ENCODE assay signal across 28 cellular contexts in genomic region chr6:85422996-85423395, GRCh38.
"Had no signal": no experiment of that assay in that cellular context is flagged by ENCODE, and none has a peak within 500 bp of the region (broad histone marks: within the 10 kb centered on the region; RNA-seq: fewer than 3 reads in every experiment).

No MANE protein-coding gene starts in this region.

- H2AFZ ChIP-seq: neural progenitor cell had no signal

- DNase-seq: dermis blood vessel endothelial cell; effector memory CD4-positive, alpha-beta T cell; erythroblast; esophagus squamous epithelium; foreskin melanocyte; glutamatergic neuron; heart right ventricle; hippocampal formation; left cardiac atrium; left lung; mesendoderm; midbrain; naive thymus-derived CD4-positive, alpha-beta T cell; ovary; posterior cingulate gyrus; psoas muscle; right cardiac atrium; spleen; stimulated activated CD4-positive, alpha-beta T cell treated with anti-CD3 and anti-CD28 coated beads, Interleukin-4, amount 100 ng/mL, for 4 hours; stimulated activated naive CD8-positive, alpha-beta T cell treated with anti-CD3 and anti-CD28 coated beads, Interleukin-15, Interleukin-2, amounts not matched to agents 100 U/mL and 50 U/mL, for 24 hours; testis; tibial artery; upper lobe of left lung had no signal

- H3K4me2 ChIP-seq: neural progenitor cell had no signal

- H3K4me1 Mint-ChIP-seq: neural progenitor cell had no signal

- H3K36me3 Mint-ChIP-seq: neural progenitor cell; stimulated activated memory B cell treated with anti-CD40 and anti-IgM and Interleukin-4, amounts not matched to agents 10 μg/mL and 1 μg/mL and 100 μg/mL, for 72 hours had no signal

- H3K4me1 ChIP-seq: esophagus squamous epithelium, left lung, neural progenitor cell, psoas muscle, upper lobe of left lung had no signal

- H3K4me3 Mint-ChIP-seq: naive thymus-derived CD4-positive, alpha-beta T cell; nephron; neural progenitor cell; stimulated activated memory B cell treated with anti-CD40 and anti-IgM and Interleukin-4, amounts not matched to agents 10 μg/mL and 1 μg/mL and 100 μg/mL, for 72 hours had no signal

- H3K36me3 ChIP-seq: esophagus squamous epithelium, heart right ventricle, left lung, neural progenitor cell, ovary, spleen, tibial artery, upper lobe of left lung had no signal

- H3K9me3 ChIP-seq: ovary, testis had no signal

- H3K4me3 ChIP-seq: coronary artery, esophagus squamous epithelium, heart right ventricle, left lung, neural progenitor cell, ovary, psoas muscle, skin epidermis, spleen, testis, tibial artery, upper lobe of left lung had no signal

- H3K9ac ChIP-seq: neural progenitor cell had no signal

- H3K27ac ChIP-seq: coronary artery, esophagus squamous epithelium, heart right ventricle, left lung, neural progenitor cell, ovary, psoas muscle, spleen, testis, tibial artery, upper lobe of left lung had no signal

- H3K27ac Mint-ChIP-seq: naive thymus-derived CD4-positive, alpha-beta T cell; nephron; neural progenitor cell; stimulated activated memory B cell treated with anti-CD40 and anti-IgM and Interleukin-4, amounts not matched to agents 10 μg/mL and 1 μg/mL and 100 μg/mL, for 72 hours had no signal

- H3K27me3 ChIP-seq: esophagus squamous epithelium, heart right ventricle, left lung, neural progenitor cell, ovary, spleen, testis, tibial artery, upper lobe of left lung had no signal

- ATAC-seq: heart right ventricle; left cardiac atrium; left lung; naive thymus-derived CD4-positive, alpha-beta T cell; psoas muscle; right cardiac atrium; stimulated activated memory B cell treated with anti-CD40 and anti-IgM and Interleukin-4, amounts not matched to agents 10 μg/mL and 1 μg/mL and 100 μg/mL, for 72 hours; stimulated activated naive CD8-positive, alpha-beta T cell treated with anti-CD3 and anti-CD28 coated beads, Interleukin-15, Interleukin-2, amounts not matched to agents 100 U/mL and 50 U/mL, for 24 hours had no signal

- H3K27me3 Mint-ChIP-seq: stimulated activated memory B cell treated with anti-CD40 and anti-IgM and Interleukin-4, amounts not matched to agents 10 μg/mL and 1 μg/mL and 100 μg/mL, for 72 hours had no signal
